ENCODE assay signal across 20 cellular contexts in genomic region chr22:47457509-47458300, GRCh38.
"Had no signal": no experiment of that assay in that cellular context is flagged by ENCODE, and none has a peak within 500 bp of the region (broad histone marks: within the 10 kb centered on the region; RNA-seq: fewer than 3 reads in every experiment).

No MANE protein-coding gene starts in this region.

- H3K27ac ChIP-seq: KMS-11, RWPE1 had no signal

- H3K9ac ChIP-seq: KMS-11, SK-N-SH had no signal

- DNase-seq: NCI-H1092, NCI-H1105 treated with DMSO at 0.1 percent for 48 hours, NCI-H1417 treated with DMSO at 0.1 percent for 48 hours, NCI-H146, NCI-H187, NCI-H2029, NCI-H2081 treated with DMSO at 0.1 percent for 48 hours, NCI-H2171, NCI-H226, NCI-H446, NCI-H510A, NCI-H524 treated with DMSO at 0.1 percent for 48 hours, NCI-H69, NCI-H774, PC-3, SHP77, SK-N-SH had no signal

- ATAC-seq: Panc1, PC-3 had no signal
